In the genomic region with DNA sequence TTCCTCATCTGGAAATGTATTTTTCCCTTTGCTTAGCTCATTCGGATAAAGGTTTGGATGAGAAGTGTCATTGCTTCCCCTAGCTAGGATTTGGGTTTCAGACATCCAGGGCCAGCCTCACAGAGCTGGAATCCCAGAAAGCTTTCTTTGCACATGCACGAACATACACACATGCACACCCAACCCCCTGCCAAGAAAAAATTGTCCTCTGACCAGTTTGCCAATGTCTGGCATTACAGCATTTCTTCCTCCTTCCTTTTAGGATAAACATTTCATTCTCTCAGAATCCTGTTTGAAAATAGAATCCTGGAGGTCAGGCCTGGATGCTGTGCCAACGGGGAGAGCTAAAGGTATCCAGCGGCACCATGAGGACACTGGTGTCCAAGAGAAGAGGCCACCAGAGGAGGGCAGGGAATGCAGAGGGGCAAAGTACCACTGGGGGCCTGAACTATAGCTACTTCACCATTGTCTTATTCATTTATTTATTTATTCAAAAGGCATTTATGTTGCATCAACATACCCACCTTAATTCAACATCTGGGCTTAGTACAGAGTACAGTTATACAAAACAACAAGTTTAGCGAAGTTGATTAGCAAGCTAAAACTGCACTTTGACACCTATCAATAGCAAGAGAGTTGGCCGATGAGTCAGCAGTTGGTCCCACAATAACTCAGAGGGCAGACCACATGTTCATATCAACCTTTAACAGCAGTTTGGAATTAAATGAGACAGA, we compare ENCODE assay signal across 18 cellular contexts.
DNase-seq lines count a peak whose midpoint lies in the region; ATAC-seq and TF ChIP-seq lines count a peak whose summit lies in the region.
"Had no signal": no experiment of that assay in that cellular context is flagged by ENCODE, and none has a peak within 500 bp of the region (broad histone marks: within the 10 kb centered on the region; RNA-seq: fewer than 3 reads in every experiment).

No MANE protein-coding gene starts in this region.

- no peaks in the 10 kb centered on the region for H3K36me3 Mint-ChIP-seq in T-helper 1 cell treated with Interleukin-12 subunit alpha and Interleukin-12 subunit beta and Interleukin-4 antibody, amounts not matched to agents 30 μg/mL and 1 μg/mL, for 36 hours (ENCODE audit: low read depth)
- no peaks in the 10 kb centered on the region for H3K36me3 Mint-ChIP-seq in stimulated activated effector memory CD8-positive, alpha-beta T cell treated with anti-CD3 and anti-CD28 coated beads, Interleukin-12 subunit alpha, Interleukin-12 subunit beta, amount 100 ng/mL, for 72 hours

- no peak for TF ChIP-seq EP300 in gastroesophageal sphincter (IDR thresholded peaks at IDR 0.05)

- ATAC-seq in gastroesophageal sphincter: peak; percentile 81
- peak; percentile 90 for ATAC-seq in stimulated activated effector memory CD8-positive, alpha-beta T cell treated with anti-CD3 and anti-CD28 coated beads, Interleukin-12 subunit alpha, Interleukin-12 subunit beta, amount 100 ng/mL, for 72 hours
- no peak for ATAC-seq in HG03354 (IDR thresholded peaks at IDR 0.05; ENCODE audit: poor library complexity, severe bottlenecking, unreplicated experiment)

- H3K4me1 Mint-ChIP-seq in T-helper 1 cell treated with Interleukin-12 subunit alpha and Interleukin-12 subunit beta and Interleukin-4 antibody, amounts not matched to agents 30 μg/mL and 1 μg/mL, for 36 hours (ENCODE audit: low read depth): peaks cover 20% of the 10 kb centered on the region
- peaks cover 32% of the 10 kb centered on the region for H3K4me1 Mint-ChIP-seq in stimulated activated effector memory CD8-positive, alpha-beta T cell treated with anti-CD3 and anti-CD28 coated beads, Interleukin-12 subunit alpha, Interleukin-12 subunit beta, amount 100 ng/mL, for 72 hours

- H3K27me3 Mint-ChIP-seq in T-helper 1 cell treated with Interleukin-12 subunit alpha and Interleukin-12 subunit beta and Interleukin-4 antibody, amounts not matched to agents 30 μg/mL and 1 μg/mL, for 36 hours (ENCODE audit: low read depth): peaks cover 17% of the 10 kb centered on the region

- no peak overlapping the region for H3K4me3 Mint-ChIP-seq in T-helper 1 cell treated with Interleukin-12 subunit alpha and Interleukin-12 subunit beta and Interleukin-4 antibody, amounts not matched to agents 30 μg/mL and 1 μg/mL, for 36 hours
- no peak overlapping the region for H3K4me3 Mint-ChIP-seq in stimulated activated effector memory CD8-positive, alpha-beta T cell treated with anti-CD3 and anti-CD28 coated beads, Interleukin-12 subunit alpha, Interleukin-12 subunit beta, amount 100 ng/mL, for 72 hours
- H3K4me3 Mint-ChIP-seq: stimulated activated naive CD8-positive, alpha-beta T cell treated with anti-CD3 and anti-CD28 coated beads, Interleukin-15, Interleukin-2, amounts not matched to agents 100 ng/mL and 50 ng/mL, for 24 hours had no signal

- intact Hi-C loops in thyroid gland (cut with DNase I): no loop called here

- TF ChIP-seq CTCF in gastroesophageal sphincter (IDR thresholded peaks at IDR 0.05) (peak in 1 of 4 experiments; percentile 52), thyroid gland (IDR thresholded peaks at IDR 0.05) (no peak)

- DNase-seq in activated effector memory CD4-positive, alpha-beta T cell treated with anti-CD3 and anti-CD28 coated beads, Interleukin-2, amount 50 U/mL, for 16 hours: peak; percentile 16
- no peak for DNase-seq in activated effector memory CD4-positive, alpha-beta T cell treated with Interleukin-2 at 50 U/mL for 16 hours
- DNase-seq in stimulated activated effector memory CD8-positive, alpha-beta T cell treated with anti-CD3 and anti-CD28 coated beads, Interleukin-12 subunit alpha, Interleukin-12 subunit beta, amount 100 ng/mL, for 72 hours (ENCODE audit: low spot score in 2 of 2): peak in 1 of 2 donors; percentile 59
- no peak for DNase-seq in thyroid gland
- no peak for DNase-seq in ureter (ENCODE audit: low spot score)
- DNase-seq: activated CD8-positive, alpha-beta memory T cell treated with anti-CD3 and anti-CD28 coated beads, Interleukin-2, amount 50 U/mL, for 4 hours; effector CD8-positive, alpha-beta T cell; EL; KBM-7; mesenchymal stem cell; NCI-H1105; NCI-H2171 treated with DMSO at 0.1 percent for 48 hours; NCI-H82; nucleus accumbens had no signal

- H3K27ac ChIP-seq in gastroesophageal sphincter: peak overlapping the region; percentile 64 to 78 (median 65)
- no peak overlapping the region for H3K27ac ChIP-seq in thyroid gland

- H3K9me3 ChIP-seq in gastroesophageal sphincter: peaks cover 0 to 2% (median 0%) of the 10 kb centered on the region in 3 donors
- H3K9me3 ChIP-seq in thyroid gland: no peaks in the 10 kb centered on the region

- H3K27me3 ChIP-seq in gastroesophageal sphincter: no peaks in the 10 kb centered on the region
- H3K27me3 ChIP-seq in thyroid gland: no peaks in the 10 kb centered on the region

- WGBS in gastroesophageal sphincter (ENCODE audit: low coverage in 1 of 2), 2 donors: 45 to 69% methylated on average over 4 to 6 of the region's 6 CpGs
- WGBS in thyroid gland, 2 donors: 87 to 93% methylated on average over 6 of the region's 6 CpGs

- no peaks in the 10 kb centered on the region for H3K36me3 ChIP-seq in gastroesophageal sphincter
- no peaks in the 10 kb centered on the region for H3K36me3 ChIP-seq in thyroid gland

- peak overlapping the region; percentile 9 for H3K27ac Mint-ChIP-seq in T-helper 1 cell treated with Interleukin-12 subunit alpha and Interleukin-12 subunit beta and Interleukin-4 antibody, amounts not matched to agents 30 μg/mL and 1 μg/mL, for 36 hours
- no peak overlapping the region for H3K27ac Mint-ChIP-seq in stimulated activated effector memory CD8-positive, alpha-beta T cell treated with anti-CD3 and anti-CD28 coated beads, Interleukin-12 subunit alpha, Interleukin-12 subunit beta, amount 100 ng/mL, for 72 hours

- TF ChIP-seq POLR2A in gastroesophageal sphincter (IDR thresholded peaks at IDR 0.05): no peak
- TF ChIP-seq POLR2A in thyroid gland (IDR thresholded peaks at IDR 0.05): no peak

- peaks cover 2% of the 10 kb centered on the region for H3K9me3 Mint-ChIP-seq in T-helper 1 cell treated with Interleukin-12 subunit alpha and Interleukin-12 subunit beta and Interleukin-4 antibody, amounts not matched to agents 30 μg/mL and 1 μg/mL, for 36 hours
- no peaks in the 10 kb centered on the region for H3K9me3 Mint-ChIP-seq in stimulated activated effector memory CD8-positive, alpha-beta T cell treated with anti-CD3 and anti-CD28 coated beads, Interleukin-12 subunit alpha, Interleukin-12 subunit beta, amount 100 ng/mL, for 72 hours

- H3K4me3 ChIP-seq in gastroesophageal sphincter (no peak overlapping the region), thyroid gland (replicated peaks in 1 of 3) (no peak overlapping the region)

- peaks cover 0 to 44% (median 0%) of the 10 kb centered on the region in 3 donors for H3K4me1 ChIP-seq in gastroesophageal sphincter
- peaks cover 0 to 4% of the 10 kb centered on the region in 2 donors for H3K4me1 ChIP-seq in thyroid gland

Comparison
In these comparisons a context has a peak if more than half of its experiments do, and no peak if none do; other contexts are left out.
1. H3K27ac ChIP-seq: peak in gastroesophageal sphincter (4 of 4); none in thyroid gland (0 of 3).